In genomic region chr4:2087170-2087569, GRCh38 we compare ENCODE assay signal across 19 cellular contexts. TPM values are rescaled to one million over a fixed set of nuclear protein-coding genes. Genes with fewer than 3 reads are reported as not detected.
DNase-seq lines count a peak whose midpoint lies in the region; ATAC-seq, FAIRE-seq and TF ChIP-seq lines count a peak whose summit lies in the region.
"Had no signal": no experiment of that assay in that cellular context is flagged by ENCODE, and none has a peak within 500 bp of the region (broad histone marks: within the 10 kb centered on the region; RNA-seq: fewer than 3 reads in every experiment).

No MANE protein-coding gene starts in this region.

- peak; percentile 47 for TF ChIP-seq CTCF in HepG2 (CRISPR knock-in tag; IDR thresholded peaks at IDR 0.05)
- no peak for TF ChIP-seq CTCF in right lobe of liver (IDR thresholded peaks at IDR 0.05)
- TF ChIP-seq CTCF in fibroblast of the aortic adventitia (IDR thresholded peaks at IDR 0.05; ENCODE audit: insufficient read depth, low read length): peak; percentile 16
- TF ChIP-seq CTCF in CD4-positive, alpha-beta T cell (IDR thresholded peaks at IDR 0.05): no peak

- BruUV-seq in HepG2 (replicated peaks; lab: Mats Ljungman, UMichigan): no TSS peak

- intact Hi-C loops in HepG2 (cut with micrococcal nuclease; ENCODE audit: unreplicated experiment): loop anchor here (5.0 kb wide), 1 partner anchor 80 kb away; no protein-coding TSS in a partner anchor
- intact Hi-C loops in right lobe of liver (cut with DNase I): no loop called here
- intact Hi-C loops in CD4-positive, alpha-beta T cell (cut with DNase I, micrococcal nuclease): no loop called here

- CTCF ChIA-PET in HepG2 (lab: Yijun Ruan, JAX; ENCODE audit: low intra/inter-chr PET ratio, low total read pairs): no interaction called here
- CTCF ChIA-PET in CD4-positive, alpha-beta T cell (lab: Charles Lee): no interaction called here

- peak in 1 of 2 experiments; percentile 54; a peak in 2 of 4 replicates for TF ChIP-seq EP300 in HepG2 (IDR thresholded peaks at IDR 0.05; ENCODE audit: low read depth in 2 of 2, low read length in 2 of 2)
- TF ChIP-seq EP300 in HepG2 (CRISPR knock-in tag; IDR thresholded peaks at IDR 0.05; ENCODE audit: borderline replicate concordance): no peak

- H3K36me3 ChIP-seq in HepG2 (replicated peaks in 1 of 2; ENCODE audit: control insufficient read depth in 1 of 2, insufficient read depth in 2 of 2, low read length in 2 of 2) (no peaks in the 10 kb centered on the region), right lobe of liver (no peaks in the 10 kb centered on the region)
- H3K36me3 ChIP-seq: lower lobe of right lung, vagina had no signal

- peaks cover 3 to 40% of the 10 kb centered on the region in 2 experiments for H3K27me3 ChIP-seq in HepG2 (ENCODE audit: control insufficient read depth in 1 of 2, insufficient read depth in 2 of 2, low read length in 2 of 2)
- no peaks in the 10 kb centered on the region for H3K27me3 ChIP-seq in right lobe of liver
- no peaks in the 10 kb centered on the region for H3K27me3 ChIP-seq in CD4-positive, alpha-beta T cell (ENCODE audit: control insufficient read depth, insufficient read depth, low read length)
- H3K27me3 ChIP-seq: hepatocyte, vagina had no signal

- no peak overlapping the region for H3K4me3 ChIP-seq in HepG2 (replicated peaks in 1 of 3; ENCODE audit: insufficient read depth in 1 of 3, low read depth in 2 of 3, low read length in 3 of 3)
- no peak overlapping the region for H3K4me3 ChIP-seq in right lobe of liver
- no peak overlapping the region for H3K4me3 ChIP-seq in fibroblast of the aortic adventitia (ENCODE audit: low read depth, low read length)
- H3K4me3 ChIP-seq: hepatocyte, lower lobe of right lung, vagina had no signal

- FAIRE-seq in HepG2 (lab: Jason Lieb, UNC): no peak
- FAIRE-seq: A204.1, colon had no signal

- H3K36me3 Mint-ChIP-seq in CD4-positive, alpha-beta T cell (ENCODE audit: low read depth): no peaks in the 10 kb centered on the region
- no peaks in the 10 kb centered on the region for H3K36me3 Mint-ChIP-seq in activated T-cell treated with anti-CD3 and anti-CD28 coated beads, Interleukin-2, amount 50 U/mL, for 72 hours (ENCODE audit: insufficient read depth in 2 of 2)

- in situ Hi-C loops in HepG2 (cut with HindIII; ENCODE audit: extremely low pct_ligation_motif_present, low pct_unique_long_range_greater_than_20kb): no loop called here

- H3K9ac ChIP-seq in HepG2 (ENCODE audit: insufficient read depth, low read depth, low read length): no peak overlapping the region

- no peaks in the 10 kb centered on the region for H3K27me3 Mint-ChIP-seq in CD4-positive, alpha-beta T cell
- H3K27me3 Mint-ChIP-seq in activated T-cell treated with anti-CD3 and anti-CD28 coated beads, Interleukin-2, amount 50 U/mL, for 72 hours (ENCODE audit: low read depth): peaks cover 6% of the 10 kb centered on the region

- H2AFZ ChIP-seq in HepG2 (ENCODE audit: low read length): no peak overlapping the region
- H2AFZ ChIP-seq: hepatocyte had no signal

- H3K27ac ChIP-seq in HepG2 (ENCODE audit: extremely low read length, insufficient read depth, low read length) (no peak overlapping the region), right lobe of liver (no peak overlapping the region)
- H3K27ac ChIP-seq in CD4-positive, alpha-beta T cell (ENCODE audit: low read depth, low read length): no peak overlapping the region
- H3K27ac ChIP-seq: hepatocyte, lower lobe of right lung, vagina had no signal

- H4K20me1 ChIP-seq in HepG2 (ENCODE audit: insufficient read depth, low read length): no peaks in the 10 kb centered on the region

- no peak overlapping the region for H3K27ac Mint-ChIP-seq in CD4-positive, alpha-beta T cell
- no peak overlapping the region for H3K27ac Mint-ChIP-seq in activated T-cell treated with anti-CD3 and anti-CD28 coated beads, Interleukin-2, amount 50 U/mL, for 72 hours
- H3K27ac Mint-ChIP-seq: activated naive CD8-positive, alpha-beta T cell had no signal

- ATAC-seq in HepG2 (0 out of 3 replicates have a peak, but pooled peaks have one; percentile 13), right lobe of liver (no peak)
- ATAC-seq in CD4-positive, alpha-beta T cell (ENCODE audit: poor library complexity): no peak
- no peak for ATAC-seq in activated T-cell treated with anti-CD3 and anti-CD28 coated beads, Interleukin-2, amount 50 U/mL, for 72 hours (replicated peaks in 1 of 2)
- ATAC-seq: lower lobe of right lung had no signal

- H3K4me2 ChIP-seq in HepG2 (ENCODE audit: low read depth, low read length): no peak overlapping the region
- H3K4me2 ChIP-seq: hepatocyte had no signal

- H3K4me1 Mint-ChIP-seq in CD4-positive, alpha-beta T cell (ENCODE audit: low read depth): no peaks in the 10 kb centered on the region
- H3K4me1 Mint-ChIP-seq in activated T-cell treated with anti-CD3 and anti-CD28 coated beads, Interleukin-2, amount 50 U/mL, for 72 hours (ENCODE audit: low read depth): no peaks in the 10 kb centered on the region

- peak; percentile 46 for DNase-seq in HepG2 (ENCODE audit: low spot score)
- no peak for DNase-seq in right lobe of liver
- DNase-seq in RPMI7951 (ENCODE audit: low read depth): peak; percentile 32
- no peak for DNase-seq in fibroblast of the aortic adventitia (ENCODE audit: low read depth)
- DNase-seq in CD4-positive, alpha-beta T cell: no peak
- DNase-seq in activated T-cell treated with anti-CD3 and anti-CD28 coated beads, Interleukin-2, amount 50 U/mL, for 72 hours: no peak
- DNase-seq in NCI-H146 treated with DMSO at 0.1 percent for 48 hours (lab: John Stamatoyannopoulos, UW; ENCODE audit: unreplicated experiment): no peak
- DNase-seq in GM19240 (ENCODE audit: insufficient read length, low spot score): no peak
- DNase-seq: C1 segment of cervical spinal cord; GF-D8; lower lobe of right lung; NCI-H1417 treated with DMSO at 0.1 percent for 48 hours; NCI-H526 treated with DMSO at 0.1 percent for 48 hours; stimulated activated CD8-positive, alpha-beta memory T cell treated with anti-CD3 and anti-CD28 coated beads, Interleukin-4, amount 100 ng/mL, for 48 hours had no signal

- no peaks in the 10 kb centered on the region for H3K9me3 Mint-ChIP-seq in CD4-positive, alpha-beta T cell
- no peaks in the 10 kb centered on the region for H3K9me3 Mint-ChIP-seq in activated T-cell treated with anti-CD3 and anti-CD28 coated beads, Interleukin-2, amount 50 U/mL, for 72 hours

- POLR2A ChIA-PET in HepG2 (lab: Yijun Ruan, JAX): no interaction called here
- POLR2A ChIA-PET in CD4-positive, alpha-beta T cell (lab: Charles Lee): no interaction called here

- no peak overlapping the region for H3K4me3 Mint-ChIP-seq in CD4-positive, alpha-beta T cell
- H3K4me3 Mint-ChIP-seq in activated T-cell treated with anti-CD3 and anti-CD28 coated beads, Interleukin-2, amount 50 U/mL, for 72 hours: no peak overlapping the region
- H3K4me3 Mint-ChIP-seq: activated naive CD8-positive, alpha-beta T cell had no signal

- TF ChIP-seq POLR2A in HepG2 (IDR thresholded peaks at IDR 0.05; ENCODE audit: insufficient read depth in 1 of 2, low read depth in 2 of 2, low read length in 2 of 2) (no peak), right lobe of liver (IDR thresholded peaks at IDR 0.05) (no peak)

- no peaks in the 10 kb centered on the region for H3K79me2 ChIP-seq in HepG2 (ENCODE audit: insufficient read depth, low read length)
- H3K79me2 ChIP-seq: hepatocyte had no signal

- peak; percentile 19; the same call in 1 of the 2 replicates for TF ChIP-seq RAD21 in HepG2 (CRISPR knock-in tag; IDR thresholded peaks at IDR 0.05)

- H3K4me1 ChIP-seq in HepG2 (ENCODE audit: insufficient read depth, low read length): peaks cover 59% of the 10 kb centered on the region
- H3K4me1 ChIP-seq in right lobe of liver: peaks cover 0 to 45% (median 10%) of the 10 kb centered on the region in 4 donors
- H3K4me1 ChIP-seq: lower lobe of right lung, vagina had no signal

- H3K9me3 ChIP-seq in HepG2 (ENCODE audit: low read length) (no peaks in the 10 kb centered on the region), right lobe of liver (no peaks in the 10 kb centered on the region)
- peaks cover 5% of the 10 kb centered on the region for H3K9me3 ChIP-seq in CD4-positive, alpha-beta T cell (ENCODE audit: control insufficient read depth, low read length)
- H3K9me3 ChIP-seq: lower lobe of right lung, vagina had no signal

TF ChIP-seq in HepG2, 621 proteins besides CTCF, POLR2A, EP300 and RAD21:
- TF ChIP-seq ZNF329 (CRISPR knock-in tag; IDR thresholded peaks at IDR 0.05; ENCODE audit: low read depth) (no peak), STAG1 (CRISPR knock-in tag; IDR thresholded peaks at IDR 0.05) (peak; percentile 40)

RNA-seq across cellular contexts. Expression of gene NAT8L, which starts 28.0 kb away (rescaled TPM):
- total RNA-seq in HepG2 (2016; rRNA removed; fragmentation: Illumina TruSeq; extraction: Trizol): 1.6 and 3.3 TPM in 2 replicates
- total RNA-seq in HepG2 (2016; cell fraction: cytosol; rRNA removed; fragmentation: Illumina TruSeq; extraction: Trizol; ENCODE audit: low read depth): 0.40 and 0.53 TPM in 2 replicates
- 1.7 and 3.2 TPM in 2 replicates for total RNA-seq in HepG2 (2016; cell fraction: insoluble cytoplasmic fraction; rRNA removed; fragmentation: Illumina TruSeq; extraction: Trizol)
- 1.5 and 1.7 TPM in 2 replicates for total RNA-seq in HepG2 (2016; cell fraction: membrane; rRNA removed; fragmentation: Illumina TruSeq; extraction: Trizol)
- 2.9 and 3.4 TPM in 2 replicates for total RNA-seq in HepG2 (2016; cell fraction: nucleus; rRNA removed; fragmentation: Illumina TruSeq; extraction: Trizol)
- 2.2 and 3.4 TPM in 2 replicates for polyA plus RNA-seq in HepG2 (2011; rRNA removed)
- 4.1 and 4.4 TPM in 2 replicates for polyA plus RNA-seq in HepG2 (2011; cell fraction: cytosol; rRNA removed)
- polyA plus RNA-seq in HepG2 (2011; cell fraction: nucleus; rRNA removed): 11.8 TPM in 2 replicates
- polyA plus RNA-seq in HepG2 (2012): 1.1 and 3.9 TPM in 2 replicates
- 0.63 and 0.64 TPM in 2 replicates for polyA plus RNA-seq in HepG2 (2016; cell fraction: cytosol; fragmentation: Illumina TruSeq; extraction: Trizol; ENCODE audit: low read depth)
- 3.1 and 3.9 TPM in 2 replicates for polyA plus RNA-seq in HepG2 (2016; cell fraction: insoluble cytoplasmic fraction; fragmentation: Illumina TruSeq; extraction: Trizol; ENCODE audit: low read depth)
- polyA plus RNA-seq in HepG2 (2016; cell fraction: membrane; fragmentation: Illumina TruSeq; extraction: Trizol; ENCODE audit: low read depth): 1.5 and 1.8 TPM in 2 replicates
- polyA plus RNA-seq in HepG2 (2016; cell fraction: nucleus; fragmentation: Illumina TruSeq; extraction: Trizol; ENCODE audit: insufficient read depth, low read depth): 8.3 and 8.8 TPM in 2 replicates
- 10.6 and 14.5 TPM in 2 replicates for polyA minus RNA-seq in HepG2 (2011; rRNA and poly(A)+ RNA removed; ENCODE audit: low replicate concordance)
- 3.8 and 4.2 TPM in 2 replicates for polyA minus RNA-seq in HepG2 (2011; cell fraction: cytosol; rRNA and poly(A)+ RNA removed)
- 2.4 and 2.9 TPM in 2 replicates for polyA minus RNA-seq in HepG2 (2011; cell fraction: nucleus; rRNA and poly(A)+ RNA removed)
- total RNA-seq in right lobe of liver: under 1 TPM in 2 of 6 experiments, not detected in 4; 0.02 to 0.05 TPM
- 0.10 TPM in 1 of 2 replicates, not detected in the other for total RNA-seq in RPMI7951 (2014; rRNA removed; shearing (Covaris generic))
- total RNA-seq in fibroblast of the aortic adventitia (ENCODE audit: low replicate concordance): 0.09 and 0.25 TPM in 2 replicates
- total RNA-seq in CD4-positive, alpha-beta T cell: not detected
- total RNA-seq in activated T-cell treated with anti-CD3 and anti-CD28 coated beads, Interleukin-2, amount 50 U/mL, for 72 hours: 1 to 10 TPM in 1 of 2 donors, under 1 TPM in 1; 0.51 to 1.5 TPM

Comparison
In these comparisons a context has a peak if more than half of its experiments do, and no peak if none do; other contexts are left out.
1. DNase-seq: peak in HepG2 (single experiment) and RPMI7951 (single experiment); none in right lobe of liver (0 of 3), fibroblast of the aortic adventitia (single experiment), CD4-positive, alpha-beta T cell (0 of 10), activated T-cell treated with anti-CD3 and anti-CD28 coated beads, Interleukin-2, amount 50 U/mL, for 72 hours (0 of 2), NCI-H146 treated with DMSO at 0.1 percent for 48 hours (single experiment) and GM19240 (single experiment).
2. CTCF ChIP-seq: peak in HepG2 (single experiment) and fibroblast of the aortic adventitia (single experiment); none in right lobe of liver (0 of 4) and CD4-positive, alpha-beta T cell (single experiment).